In the genomic region with DNA sequence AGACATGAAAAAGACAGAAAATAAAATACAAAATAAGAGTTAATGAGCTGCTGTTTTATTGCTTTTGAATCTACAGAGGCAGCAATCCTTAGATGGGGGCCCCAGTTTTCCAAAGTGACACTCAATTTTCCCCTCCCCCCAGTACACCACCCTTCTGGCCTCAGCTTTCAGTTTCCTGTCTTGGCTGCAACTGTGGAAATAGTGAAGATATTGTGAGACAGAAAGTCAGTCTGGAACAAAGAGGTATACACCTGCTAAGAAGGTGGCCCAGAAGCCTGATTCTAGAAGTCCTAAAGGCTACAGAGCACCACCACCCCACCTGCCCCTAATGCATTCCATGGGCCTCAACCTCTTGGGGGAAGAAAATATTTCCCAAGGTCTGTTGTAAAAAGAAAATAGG, we compare ENCODE assay signal across 11 cellular contexts.
DNase-seq lines count a peak whose midpoint lies in the region.
"Had no signal": no experiment of that assay in that cellular context is flagged by ENCODE, and none has a peak within 500 bp of the region (broad histone marks: within the 10 kb centered on the region; RNA-seq: fewer than 3 reads in every experiment).

No MANE protein-coding gene starts in this region.

- DNase-seq in cerebellar nuclear complex (lab: John Stamatoyannopoulos, UW), result no peak
- DNase-seq in T-helper 9 cell, result no peak
- DNase-seq in stimulated activated CD4-positive, alpha-beta T cell treated with anti-CD3 and anti-CD28 coated beads, Interleukin-4, amount 100 ng/mL, for 1 hour, result no peak
- no peak for DNase-seq in amygdala (lab: John Stamatoyannopoulos, UW)
- DNase-seq: NK-92 treated with Interleukin-12 subunit alpha and Interleukin-12 subunit beta, amount 100 ng/mL, for 24 hours had no signal

- H3K4me3 ChIP-seq in ACC112 (ENCODE audit: low read depth, low read length) (peak overlapping the region; percentile 86), HUES6 (ENCODE audit: low read depth, low read length) (peak overlapping the region; percentile 61; the same call in 1 of the 2 replicates), mucosa of rectum (ENCODE audit: low read length in 2 of 2) (peak overlapping the region; percentile 88 to 90)
- H3K4me3 ChIP-seq: lung, thyroid gland had no signal

- H3K36me3 ChIP-seq in ACC112 (ENCODE audit: insufficient read depth, low read length) (no peaks in the 10 kb centered on the region), HUES6 (ENCODE audit: control insufficient read depth, insufficient read depth, low read length) (no peaks in the 10 kb centered on the region; the same call in 1 of the 2 replicates), mucosa of rectum (ENCODE audit: control insufficient read depth in 2 of 2, insufficient read depth in 2 of 2, low read length in 2 of 2) (peaks cover 10 to 15% of the 10 kb centered on the region in 2 donors)
- H3K36me3 ChIP-seq: thyroid gland had no signal

- H3K27ac ChIP-seq in ACC112 (ENCODE audit: low read depth, low read length) (peak overlapping the region; percentile 20; the same call in 1 of the 2 replicates), HUES6 (ENCODE audit: low read depth, low read length) (no peak overlapping the region), angular gyrus (ENCODE audit: low read depth, low read length) (peak overlapping the region; percentile 24), mucosa of rectum (ENCODE audit: low read depth in 2 of 2, low read length in 2 of 2) (peak overlapping the region; percentile 91 to 92)
- H3K27ac ChIP-seq: thyroid gland had no signal

- H3K9me3 ChIP-seq in HUES6 (ENCODE audit: control insufficient read depth, insufficient read depth, low read depth, low read length), result no peaks in the 10 kb centered on the region
- H3K9me3 ChIP-seq in mucosa of rectum (ENCODE audit: control insufficient read depth in 2 of 2, low read length in 2 of 2), result no peaks in the 10 kb centered on the region
- H3K9me3 ChIP-seq: thyroid gland had no signal

- no peaks in the 10 kb centered on the region for H3K27me3 ChIP-seq in ACC112 (ENCODE audit: insufficient read depth, low read length)
- H3K27me3 ChIP-seq in HUES6 (ENCODE audit: control insufficient read depth, insufficient read depth, low read length), result no peaks in the 10 kb centered on the region
- no peaks in the 10 kb centered on the region for H3K27me3 ChIP-seq in mucosa of rectum (ENCODE audit: control insufficient read depth in 2 of 2, insufficient read depth in 2 of 2, low read length in 2 of 2)
- H3K27me3 ChIP-seq: thyroid gland had no signal

- H3K9ac ChIP-seq in HUES6 (ENCODE audit: low read length), result no peak overlapping the region
- peak overlapping the region; percentile 17 to 66 for H3K9ac ChIP-seq in mucosa of rectum (ENCODE audit: low read depth in 1 of 2, low read length in 2 of 2)

- H3K4me1 ChIP-seq in ACC112 (ENCODE audit: control insufficient read depth, insufficient read depth, low read length, unreplicated experiment) (peaks cover 44% of the 10 kb centered on the region), HUES6 (ENCODE audit: control insufficient read depth, insufficient read depth, low read length) (peaks cover 41% of the 10 kb centered on the region), mucosa of rectum (ENCODE audit: control insufficient read depth in 2 of 2, insufficient read depth in 2 of 2, low read length in 2 of 2) (peaks cover 34 to 71% of the 10 kb centered on the region in 2 donors)

- H3K79me2 ChIP-seq in ACC112 (ENCODE audit: control insufficient read depth, insufficient read depth, low read length, unreplicated experiment), result peaks cover 11% of the 10 kb centered on the region

- H2AFZ ChIP-seq in ACC112 (ENCODE audit: low read length, unreplicated experiment), result no peak overlapping the region
